15 cellular contexts compared by ENCODE assay signal in genomic region chr1:145958734-145959133, GRCh38. TPM values are rescaled to one million over a fixed set of nuclear protein-coding genes. Genes with fewer than 3 reads are reported as not detected.
DNase-seq lines count a peak whose midpoint lies in the region; ATAC-seq and TF ChIP-seq lines count a peak whose summit lies in the region.
"Had no signal": no experiment of that assay in that cellular context is flagged by ENCODE, and none has a peak within 500 bp of the region (broad histone marks: within the 10 kb centered on the region; RNA-seq: fewer than 3 reads in every experiment).

No MANE protein-coding gene starts in this region.

- H3K4me3 ChIP-seq in BLaER1 = no peak overlapping the region
- H3K4me3 ChIP-seq: lung had no signal

- H3K9me3 ChIP-seq in BLaER1 = no peaks in the 10 kb centered on the region
- H3K9me3 ChIP-seq: prostate gland had no signal

- peak overlapping the region; percentile 99 for H3K4me2 ChIP-seq in BLaER1

- H4K20me1 ChIP-seq in BLaER1 = peaks cover 11% of the 10 kb centered on the region; the same call in 1 of the 2 replicates

- H3K36me3 Mint-ChIP-seq in HFFc6 (ENCODE audit: low read depth) (no peaks in the 10 kb centered on the region), brain (peaks cover 1% of the 10 kb centered on the region), neural crest cell (ENCODE audit: low read depth) (no peaks in the 10 kb centered on the region)

- H3K4me3 Mint-ChIP-seq in HFFc6 = peak overlapping the region; percentile 90
- peak overlapping the region; percentile 83 to 97 (median 88) for H3K4me3 Mint-ChIP-seq in brain
- H3K4me3 Mint-ChIP-seq in neural crest cell = peak overlapping the region; percentile 90

- no peak for ATAC-seq in GM18867 (IDR thresholded peaks at IDR 0.05; ENCODE audit: unreplicated experiment)

- peaks cover 77% of the 10 kb centered on the region for H3K4me1 ChIP-seq in BLaER1

- H3K4me1 Mint-ChIP-seq in HFFc6 (ENCODE audit: low read depth) (peaks cover 76% of the 10 kb centered on the region), brain (peaks cover 90% of the 10 kb centered on the region), neural crest cell (peaks cover 71% of the 10 kb centered on the region)

- H3K27ac ChIP-seq in BLaER1 = no peak overlapping the region
- H3K27ac ChIP-seq: C4-2B had no signal

- peaks cover 31% of the 10 kb centered on the region for H3K27me3 ChIP-seq in BLaER1

- DNase-seq in HFFc6 (no peak), neural crest cell (ENCODE audit: low read depth, low spot score) (no peak), COLO668 (lab: John Stamatoyannopoulos, UW; ENCODE audit: unreplicated experiment) (no peak), SK-N-DZ (ENCODE audit: low spot score) (no peak), NCI-H1417 treated with DMSO at 0.1 percent for 48 hours (lab: John Stamatoyannopoulos, UW) (no peak)
- DNase-seq: activated T-cell treated with anti-CD3 and anti-CD28 coated beads, Interleukin-2, amount 50 U/mL, for 72 hours; NCI-H69; stimulated activated CD4-positive, alpha-beta T cell treated with anti-CD3 and anti-CD28 coated beads, Interleukin-2, amount 100 ng/mL, for 24 hours; WERI-Rb-1 had no signal

- TF ChIP-seq CTCF in HFFc6 (IDR thresholded peaks at IDR 0.05) (no peak), brain (conservative IDR thresholded peaks at IDR 0.05) (no peak), neural crest cell (conservative IDR thresholded peaks at IDR 0.05) (no peak)

- H3K27ac Mint-ChIP-seq in HFFc6 = peak overlapping the region; percentile 0; the same call in 1 of the 2 replicates
- H3K27ac Mint-ChIP-seq in brain = peak overlapping the region in 4 of 5 experiments; percentile 96 to 99 (median 97)
- no peak overlapping the region for H3K27ac Mint-ChIP-seq in neural crest cell (ENCODE audit: unreplicated experiment)

- peaks cover under 1% of the 10 kb centered on the region; the same call in 1 of the 2 replicates for H3K27me3 Mint-ChIP-seq in HFFc6 (ENCODE audit: insufficient read depth)
- peaks cover 13% of the 10 kb centered on the region for H3K27me3 Mint-ChIP-seq in brain
- peaks cover 38% of the 10 kb centered on the region for H3K27me3 Mint-ChIP-seq in neural crest cell (ENCODE audit: low read depth)

- H3K36me3 ChIP-seq in BLaER1 = peaks cover 10% of the 10 kb centered on the region
- H3K36me3 ChIP-seq: prostate gland, WERI-Rb-1 had no signal

- H3K9ac ChIP-seq in BLaER1 = no peak overlapping the region

- H3K9me3 Mint-ChIP-seq in HFFc6 (no peaks in the 10 kb centered on the region), brain (peaks cover 0 to 2% (median 0%) of the 10 kb centered on the region in 5 experiments), neural crest cell (no peaks in the 10 kb centered on the region)
- H3K9me3 Mint-ChIP-seq: activated T-cell treated with anti-CD3 and anti-CD28 coated beads, Interleukin-2, amount 50 U/mL, for 72 hours had no signal

RNA-seq across cellular contexts. Expression of gene LIX1L, which starts 0.9 kb away (rescaled TPM):
- 10 to 100 TPM; 51.0 to 59.6 (median 56.1) TPM for total RNA-seq in HFFc6 (2021; fragmentation: NEBNext Ultra II Directional; extraction: Animal tissue kit (Norgen Biotek cat#: 25700))
- polyA plus RNA-seq in brain (ENCODE audit: insufficient read depth, low read depth, low replicate concordance) = 23.2 TPM
- total RNA-seq in neural crest cell = 36.0 and 37.5 TPM in 2 replicates
- polyA plus RNA-seq in SK-N-DZ (2014; cell fraction: cytosol; rRNA removed) = 22.4 and 25.6 TPM in 2 replicates
- polyA plus RNA-seq in SK-N-DZ (2014; cell fraction: nucleus; rRNA removed) = 3.5 and 6.5 TPM in 2 replicates

RNA-seq across cellular contexts. Expression of gene ANKRD34A, which starts 5.6 kb away (rescaled TPM):
- total RNA-seq in HFFc6 (2021; fragmentation: NEBNext Ultra II Directional; extraction: Animal tissue kit (Norgen Biotek cat#: 25700)) = 10 to 100 TPM in 3 of 6 experiments, 1 to 10 TPM in 3; 8.1 to 14.9 (median 10.2) TPM
- 7.3 TPM for polyA plus RNA-seq in brain (ENCODE audit: insufficient read depth, low read depth, low replicate concordance)
- total RNA-seq in neural crest cell = 0.49 and 1.2 TPM in 2 replicates
- polyA plus RNA-seq in SK-N-DZ (2014; cell fraction: cytosol; rRNA removed) = 0.55 and 0.71 TPM in 2 replicates
- polyA plus RNA-seq in SK-N-DZ (2014; cell fraction: nucleus; rRNA removed) = 0.46 and 0.58 TPM in 2 replicates

RNA-seq across cellular contexts. Expression of gene POLR3GL, which starts 5.8 kb away (rescaled TPM):
- 10 to 100 TPM; 23.5 to 29.3 (median 26.2) TPM for total RNA-seq in HFFc6 (2021; fragmentation: NEBNext Ultra II Directional; extraction: Animal tissue kit (Norgen Biotek cat#: 25700))
- polyA plus RNA-seq in brain (ENCODE audit: insufficient read depth, low read depth, low replicate concordance) = 47.1 TPM
- total RNA-seq in neural crest cell = 14.6 and 15.5 TPM in 2 replicates
- polyA plus RNA-seq in SK-N-DZ (2014; cell fraction: cytosol; rRNA removed) = 9.5 and 10.6 TPM in 2 replicates
- 7.5 and 11.4 TPM in 2 replicates for polyA plus RNA-seq in SK-N-DZ (2014; cell fraction: nucleus; rRNA removed)

RNA-seq across cellular contexts. Expression of gene RBM8A, which starts 31.4 kb away (rescaled TPM):
- 100 to 1,000 TPM; 135 to 166 (median 157) TPM for total RNA-seq in HFFc6 (2021; fragmentation: NEBNext Ultra II Directional; extraction: Animal tissue kit (Norgen Biotek cat#: 25700))
- 159 TPM for polyA plus RNA-seq in brain (ENCODE audit: insufficient read depth, low read depth, low replicate concordance)
- total RNA-seq in neural crest cell = 273 and 285 TPM in 2 replicates
- 326 and 347 TPM in 2 replicates for polyA plus RNA-seq in SK-N-DZ (2014; cell fraction: cytosol; rRNA removed)
- 219 and 253 TPM in 2 replicates for polyA plus RNA-seq in SK-N-DZ (2014; cell fraction: nucleus; rRNA removed)

RNA-seq across cellular contexts. Expression of gene TXNIP, which starts 37.6 kb away (rescaled TPM):
- total RNA-seq in HFFc6 (2021; fragmentation: NEBNext Ultra II Directional; extraction: Animal tissue kit (Norgen Biotek cat#: 25700)) = 10 to 100 TPM; 49.2 to 78.0 (median 59.5) TPM
- 115 TPM for polyA plus RNA-seq in brain (ENCODE audit: insufficient read depth, low read depth, low replicate concordance)
- 83.5 and 90.8 TPM in 2 replicates for total RNA-seq in neural crest cell
- 124 and 144 TPM in 2 replicates for polyA plus RNA-seq in SK-N-DZ (2014; cell fraction: cytosol; rRNA removed)
- polyA plus RNA-seq in SK-N-DZ (2014; cell fraction: nucleus; rRNA removed) = 185 and 202 TPM in 2 replicates
